12 cellular contexts compared by ENCODE assay signal in genomic region chr4:176193898-176194297, GRCh38. TPM values are rescaled to one million over a fixed set of nuclear protein-coding genes. Genes with fewer than 3 reads are reported as not detected.
A peak's percentile ranks its signal among the peaks of the same experiment; 100 is the strongest.
DNase-seq lines count a peak whose midpoint lies in the region; ATAC-seq and TF ChIP-seq lines count a peak whose summit lies in the region.
"Had no signal": no experiment of that assay in that cellular context is flagged by ENCODE, and none has a peak within 500 bp of the region (broad histone marks: within the 10 kb centered on the region; RNA-seq: fewer than 3 reads in every experiment).

No MANE protein-coding gene starts in this region.

- peak overlapping the region; percentile 72 for H3K4me3 Mint-ChIP-seq in HFFc6
- H3K4me3 Mint-ChIP-seq in neural crest cell: peak overlapping the region; percentile 47

- no peaks in the 10 kb centered on the region for H3K79me2 ChIP-seq in ACC112 (ENCODE audit: control insufficient read depth, insufficient read depth, low read length, unreplicated experiment)

- H3K36me3 ChIP-seq in ACC112 (ENCODE audit: insufficient read depth, low read length): no peaks in the 10 kb centered on the region

- DNase-seq in HFFc6: peak; percentile 89
- DNase-seq in activated naive CD4-positive, alpha-beta T cell treated with anti-CD3 and anti-CD28 coated beads, Interleukin-2, amount 50 U/mL, for 72 hours (ENCODE audit: low spot score in 2 of 2): peak; percentile 32 to 71
- no peak for DNase-seq in neural crest cell (ENCODE audit: low read depth, low spot score)
- DNase-seq in NCI-H1092 treated with DMSO at 0.1 percent for 48 hours (lab: John Stamatoyannopoulos, UW): no peak
- DNase-seq in NCI-H2029 treated with DMSO at 0.1 percent for 48 hours (lab: John Stamatoyannopoulos, UW): no peak
- no peak for DNase-seq in NCI-H1092 (lab: John Stamatoyannopoulos, UW)
- DNase-seq: glutamatergic neuron, NCI-H345 had no signal

- peaks cover 34% of the 10 kb centered on the region for H3K4me1 ChIP-seq in ACC112 (ENCODE audit: control insufficient read depth, insufficient read depth, low read length, unreplicated experiment)

- TF ChIP-seq CTCF in HFFc6 (IDR thresholded peaks at IDR 0.05) (no peak), neural crest cell (conservative IDR thresholded peaks at IDR 0.05) (no peak)

- H3K27ac Mint-ChIP-seq in HFFc6 (peak overlapping the region; percentile 93), neural crest cell (ENCODE audit: unreplicated experiment) (no peak overlapping the region)
- peak overlapping the region; percentile 86 to 91 for H3K27ac Mint-ChIP-seq in activated naive CD4-positive, alpha-beta T cell treated with anti-CD3 and anti-CD28 coated beads, Interleukin-2, amount 50 U/mL, for 72 hours
- H3K27ac Mint-ChIP-seq: brain had no signal

- H3K27me3 ChIP-seq in ACC112 (ENCODE audit: insufficient read depth, low read length): no peaks in the 10 kb centered on the region

- H3K36me3 Mint-ChIP-seq in HFFc6 (ENCODE audit: low read depth) (no peaks in the 10 kb centered on the region), neural crest cell (ENCODE audit: low read depth) (no peaks in the 10 kb centered on the region)
- H3K36me3 Mint-ChIP-seq in activated naive CD4-positive, alpha-beta T cell treated with anti-CD3 and anti-CD28 coated beads, Interleukin-2, amount 50 U/mL, for 72 hours: peaks cover 0 to 4% of the 10 kb centered on the region in 2 donors
- H3K36me3 Mint-ChIP-seq: brain had no signal

- H3K9me3 Mint-ChIP-seq in HFFc6 (no peaks in the 10 kb centered on the region), neural crest cell (peaks cover 4% of the 10 kb centered on the region)
- peaks cover 0 to 4% of the 10 kb centered on the region in 2 donors for H3K9me3 Mint-ChIP-seq in activated naive CD4-positive, alpha-beta T cell treated with anti-CD3 and anti-CD28 coated beads, Interleukin-2, amount 50 U/mL, for 72 hours
- H3K9me3 Mint-ChIP-seq: brain had no signal

- peak overlapping the region; percentile 42 for H2AFZ ChIP-seq in ACC112 (ENCODE audit: low read length, unreplicated experiment)

- peak overlapping the region; percentile 48 for H3K4me3 ChIP-seq in ACC112 (ENCODE audit: low read depth, low read length)

- H3K4me1 Mint-ChIP-seq in HFFc6 (ENCODE audit: low read depth): peaks cover 65% of the 10 kb centered on the region
- peaks cover 11% of the 10 kb centered on the region for H3K4me1 Mint-ChIP-seq in neural crest cell

- peak; percentile 85 to 91 for ATAC-seq in activated naive CD4-positive, alpha-beta T cell treated with anti-CD3 and anti-CD28 coated beads, Interleukin-2, amount 50 U/mL, for 72 hours
- no peak for ATAC-seq in GM21360 (IDR thresholded peaks at IDR 0.05; ENCODE audit: unreplicated experiment)

- peak overlapping the region; percentile 90 for H3K27ac ChIP-seq in ACC112 (ENCODE audit: low read depth, low read length)

- H3K27me3 Mint-ChIP-seq in HFFc6 (ENCODE audit: insufficient read depth) (peaks cover 2% of the 10 kb centered on the region; the same call in 1 of the 2 replicates), neural crest cell (ENCODE audit: low read depth) (peaks cover 21% of the 10 kb centered on the region)

RNA-seq across cellular contexts. Expression of gene SPATA4, which starts 1.5 kb away (rescaled TPM):
- under 1 TPM in 4 of 6 experiments, not detected in 2; 0.14 to 0.38 (median 0.20) TPM for total RNA-seq in HFFc6 (2021; fragmentation: NEBNext Ultra II Directional; extraction: Animal tissue kit (Norgen Biotek cat#: 25700))
- under 1 TPM in 1 of 2 donors, not detected in 1; 0.16 TPM for total RNA-seq in activated naive CD4-positive, alpha-beta T cell treated with anti-CD3 and anti-CD28 coated beads, Interleukin-2, amount 50 U/mL, for 72 hours
- total RNA-seq in neural crest cell: 0.44 TPM in 1 of 2 replicates, not detected in the other
- total RNA-seq: T-helper 2 cell treated with Interferon-gamma antibody and Interleukin-4, amounts not matched to agents 100 ng/mL and 5 ng/mL, for 36 hours had no signal

Comparison
In these comparisons a context has a peak if more than half of its experiments do, and no peak if none do; other contexts are left out.
1. DNase-seq: peak in HFFc6 (single experiment) and activated naive CD4-positive, alpha-beta T cell treated with anti-CD3 and anti-CD28 coated beads, Interleukin-2, amount 50 U/mL, for 72 hours (2 of 2); none in neural crest cell (single experiment), NCI-H1092 treated with DMSO at 0.1 percent for 48 hours (single experiment), NCI-H2029 treated with DMSO at 0.1 percent for 48 hours (single experiment) and NCI-H1092 (single experiment).